Comparison of ENCODE assay signal across 18 cellular contexts in the genomic region with DNA sequence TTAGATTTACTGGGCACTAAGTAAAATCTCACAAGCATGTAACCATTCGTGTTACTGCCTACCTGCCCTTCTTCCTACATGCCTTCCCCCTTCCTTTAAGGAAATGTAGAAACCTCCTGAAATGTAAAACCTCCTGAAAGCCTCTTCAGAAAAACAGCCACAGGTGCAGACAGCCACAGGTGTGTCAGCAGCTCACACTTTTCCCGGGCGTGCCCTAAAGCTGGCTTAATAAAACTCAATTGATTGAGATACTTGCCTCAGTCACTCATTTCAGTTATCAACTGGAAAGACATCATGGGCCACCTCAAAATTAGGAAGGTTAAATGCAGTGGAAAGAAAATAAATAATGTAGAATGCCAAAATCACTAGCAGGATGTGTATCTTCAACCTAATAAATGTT. TPM values are rescaled to one million over a fixed set of nuclear protein-coding genes. Genes with fewer than 3 reads are reported as not detected.
DNase-seq lines count a peak whose midpoint lies in the region; ATAC-seq and TF ChIP-seq lines count a peak whose summit lies in the region.
"Had no signal": no experiment of that assay in that cellular context is flagged by ENCODE, and none has a peak within 500 bp of the region (broad histone marks: within the 10 kb centered on the region; RNA-seq: fewer than 3 reads in every experiment).

No MANE protein-coding gene starts in this region.

- no peak overlapping the region for H3K4me3 Mint-ChIP-seq in progenitor cell of endocrine pancreas (ENCODE audit: low read depth)
- H3K4me3 Mint-ChIP-seq: CD4-positive, alpha-beta T cell; H9 had no signal

- H3K9me3 Mint-ChIP-seq in progenitor cell of endocrine pancreas (ENCODE audit: low read depth): no peaks in the 10 kb centered on the region
- H3K9me3 Mint-ChIP-seq: CD4-positive, alpha-beta T cell; H9 had no signal

- H3K27ac ChIP-seq in VCaP: peak overlapping the region; percentile 98
- H3K27ac ChIP-seq: BLaER1 had no signal

- H3K36me3 Mint-ChIP-seq in progenitor cell of endocrine pancreas (ENCODE audit: insufficient read depth): peaks cover 3% of the 10 kb centered on the region

- H3K27me3 Mint-ChIP-seq in progenitor cell of endocrine pancreas: no peaks in the 10 kb centered on the region

- H3K27ac Mint-ChIP-seq in progenitor cell of endocrine pancreas: peak overlapping the region; percentile 19
- H3K27ac Mint-ChIP-seq: CD4-positive, alpha-beta T cell had no signal

- H3K4me1 Mint-ChIP-seq in progenitor cell of endocrine pancreas (ENCODE audit: low read depth): peaks cover 24% of the 10 kb centered on the region

- DNase-seq in DMS53 (lab: John Stamatoyannopoulos, UW): peak; percentile 12
- DNase-seq in DMS53 treated with DMSO at 0.1 percent for 48 hours (lab: John Stamatoyannopoulos, UW; ENCODE audit: unreplicated experiment): no peak
- DNase-seq in LNCaP clone FGC (ENCODE audit: low read depth): no peak
- no peak for DNase-seq in progenitor cell of endocrine pancreas (ENCODE audit: low spot score, unreplicated experiment)
- DNase-seq in NCI-H2029 (lab: John Stamatoyannopoulos, UW): no peak
- no peak for DNase-seq in NCI-H2227 (lab: John Stamatoyannopoulos, UW; ENCODE audit: unreplicated experiment)
- DNase-seq: 8988T; AML-193; Calu3; CD4-positive, alpha-beta T cell; DND-41; GDM1; GOT3; H9 had no signal

- TF ChIP-seq CTCF in LNCaP clone FGC (IDR thresholded peaks at IDR 0.05; ENCODE audit: control insufficient read depth, extremely low read depth, insufficient read depth): no peak
- no peak for TF ChIP-seq CTCF in VCaP (conservative IDR thresholded peaks at IDR 0.05)
- TF ChIP-seq CTCF in progenitor cell of endocrine pancreas (IDR thresholded peaks at IDR 0.05; ENCODE audit: unreplicated experiment): no peak

- H3K4me3 ChIP-seq in LNCaP clone FGC (ENCODE audit: low read depth, low read length): 0 out of 2 replicates have a peak overlapping the region, but pooled peaks have one; percentile 3
- H3K4me3 ChIP-seq: BLaER1 had no signal

- no peak for ATAC-seq in HG03108 (IDR thresholded peaks at IDR 0.05; ENCODE audit: unreplicated experiment)

RNA-seq across cellular contexts. Expression of a gene that starts 23.1 kb away (rescaled TPM):
- total RNA-seq in progenitor cell of endocrine pancreas: not detected in 2 replicates
- total RNA-seq: Calu3; CD4-positive, alpha-beta T cell; H9; HT1080 had no signal
